Comparison of ENCODE assay signal across 1 cellular context in the genomic region with DNA sequence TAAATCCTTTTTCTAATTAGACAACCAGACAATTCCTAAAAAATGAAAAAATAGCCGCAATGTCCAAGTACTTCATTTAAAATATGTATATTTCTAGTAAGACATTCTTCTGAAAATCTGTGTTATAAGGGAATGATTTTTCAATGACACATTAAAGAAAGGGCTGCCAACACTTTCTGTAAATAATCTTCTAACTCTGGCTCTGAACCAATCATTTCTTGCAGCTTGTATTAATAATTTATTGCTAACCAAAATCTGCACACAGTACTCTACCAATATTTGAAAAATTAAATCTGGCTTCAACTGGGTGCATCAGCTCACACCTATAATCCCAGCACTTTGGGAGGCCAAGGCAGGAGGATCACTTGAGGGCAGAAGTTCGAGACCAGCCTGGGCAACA.
TF ChIP-seq lines count a peak whose summit lies in the region.

No MANE protein-coding gene starts in this region.

TF ChIP-seq in GM23338, 12 proteins besides CTCF, POLR2A, EP300 and RAD21 (continued from another document):
- TF ChIP-seq, protein P1, sequence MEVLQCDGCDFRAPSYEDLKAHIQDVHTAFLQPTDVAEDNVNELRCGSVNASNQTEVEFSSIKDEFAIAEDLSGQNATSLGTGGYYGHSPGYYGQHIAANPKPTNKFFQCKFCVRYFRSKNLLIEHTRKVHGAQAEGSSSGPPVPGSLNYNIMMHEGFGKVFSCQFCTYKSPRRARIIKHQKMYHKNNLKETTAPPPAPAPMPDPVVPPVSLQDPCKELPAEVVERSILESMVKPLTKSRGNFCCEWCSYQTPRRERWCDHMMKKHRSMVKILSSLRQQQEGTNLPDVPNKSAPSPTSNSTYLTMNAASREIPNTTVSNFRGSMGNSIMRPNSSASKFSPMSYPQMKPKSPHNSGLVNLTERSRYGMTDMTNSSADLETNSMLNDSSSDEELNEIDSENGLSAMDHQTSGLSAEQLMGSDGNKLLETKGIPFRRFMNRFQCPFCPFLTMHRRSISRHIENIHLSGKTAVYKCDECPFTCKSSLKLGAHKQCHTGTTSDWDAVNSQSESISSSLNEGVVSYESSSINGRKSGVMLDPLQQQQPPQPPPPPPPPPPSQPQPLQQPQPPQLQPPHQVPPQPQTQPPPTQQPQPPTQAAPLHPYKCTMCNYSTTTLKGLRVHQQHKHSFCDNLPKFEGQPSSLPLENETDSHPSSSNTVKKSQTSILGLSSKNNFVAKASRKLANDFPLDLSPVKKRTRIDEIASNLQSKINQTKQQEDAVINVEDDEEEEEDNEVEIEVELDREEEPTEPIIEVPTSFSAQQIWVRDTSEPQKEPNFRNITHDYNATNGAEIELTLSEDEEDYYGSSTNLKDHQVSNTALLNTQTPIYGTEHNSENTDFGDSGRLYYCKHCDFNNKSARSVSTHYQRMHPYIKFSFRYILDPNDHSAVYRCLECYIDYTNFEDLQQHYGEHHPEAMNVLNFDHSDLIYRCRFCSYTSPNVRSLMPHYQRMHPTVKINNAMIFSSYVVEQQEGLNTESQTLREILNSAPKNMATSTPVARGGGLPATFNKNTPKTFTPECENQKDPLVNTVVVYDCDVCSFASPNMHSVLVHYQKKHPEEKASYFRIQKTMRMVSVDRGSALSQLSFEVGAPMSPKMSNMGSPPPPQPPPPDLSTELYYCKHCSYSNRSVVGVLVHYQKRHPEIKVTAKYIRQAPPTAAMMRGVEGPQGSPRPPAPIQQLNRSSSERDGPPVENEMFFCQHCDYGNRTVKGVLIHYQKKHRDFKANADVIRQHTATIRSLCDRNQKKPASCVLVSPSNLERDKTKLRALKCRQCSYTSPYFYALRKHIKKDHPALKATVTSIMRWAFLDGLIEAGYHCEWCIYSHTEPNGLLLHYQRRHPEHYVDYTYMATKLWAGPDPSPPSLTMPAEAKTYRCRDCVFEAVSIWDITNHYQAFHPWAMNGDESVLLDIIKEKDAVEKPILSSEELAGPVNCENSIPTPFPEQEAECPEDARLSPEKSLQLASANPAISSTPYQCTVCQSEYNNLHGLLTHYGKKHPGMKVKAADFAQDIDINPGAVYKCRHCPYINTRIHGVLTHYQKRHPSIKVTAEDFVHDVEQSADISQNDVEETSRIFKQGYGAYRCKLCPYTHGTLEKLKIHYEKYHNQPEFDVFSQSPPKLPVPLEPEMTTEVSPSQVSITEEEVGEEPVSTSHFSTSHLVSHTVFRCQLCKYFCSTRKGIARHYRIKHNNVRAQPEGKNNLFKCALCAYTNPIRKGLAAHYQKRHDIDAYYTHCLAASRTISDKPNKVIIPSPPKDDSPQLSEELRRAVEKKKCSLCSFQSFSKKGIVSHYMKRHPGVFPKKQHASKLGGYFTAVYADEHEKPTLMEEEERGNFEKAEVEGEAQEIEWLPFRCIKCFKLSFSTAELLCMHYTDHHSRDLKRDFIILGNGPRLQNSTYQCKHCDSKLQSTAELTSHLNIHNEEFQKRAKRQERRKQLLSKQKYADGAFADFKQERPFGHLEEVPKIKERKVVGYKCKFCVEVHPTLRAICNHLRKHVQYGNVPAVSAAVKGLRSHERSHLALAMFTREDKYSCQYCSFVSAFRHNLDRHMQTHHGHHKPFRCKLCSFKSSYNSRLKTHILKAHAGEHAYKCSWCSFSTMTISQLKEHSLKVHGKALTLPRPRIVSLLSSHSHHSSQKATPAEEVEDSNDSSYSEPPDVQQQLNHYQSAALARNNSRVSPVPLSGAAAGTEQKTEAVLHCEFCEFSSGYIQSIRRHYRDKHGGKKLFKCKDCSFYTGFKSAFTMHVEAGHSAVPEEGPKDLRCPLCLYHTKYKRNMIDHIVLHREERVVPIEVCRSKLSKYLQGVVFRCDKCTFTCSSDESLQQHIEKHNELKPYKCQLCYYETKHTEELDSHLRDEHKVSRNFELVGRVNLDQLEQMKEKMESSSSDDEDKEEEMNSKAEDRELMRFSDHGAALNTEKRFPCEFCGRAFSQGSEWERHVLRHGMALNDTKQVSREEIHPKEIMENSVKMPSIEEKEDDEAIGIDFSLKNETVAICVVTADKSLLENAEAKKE (CRISPR knock-in tag; IDR thresholded peaks at IDR 0.05) = no peak
- no peak for TF ChIP-seq CREB1 (CRISPR knock-in tag; IDR thresholded peaks at IDR 0.05; ENCODE audit: low read depth)
- TF ChIP-seq JUNB (IDR thresholded peaks at IDR 0.05; ENCODE audit: unreplicated experiment) = no peak
